ENCODE assay signal across 17 cellular contexts in the genomic region with DNA sequence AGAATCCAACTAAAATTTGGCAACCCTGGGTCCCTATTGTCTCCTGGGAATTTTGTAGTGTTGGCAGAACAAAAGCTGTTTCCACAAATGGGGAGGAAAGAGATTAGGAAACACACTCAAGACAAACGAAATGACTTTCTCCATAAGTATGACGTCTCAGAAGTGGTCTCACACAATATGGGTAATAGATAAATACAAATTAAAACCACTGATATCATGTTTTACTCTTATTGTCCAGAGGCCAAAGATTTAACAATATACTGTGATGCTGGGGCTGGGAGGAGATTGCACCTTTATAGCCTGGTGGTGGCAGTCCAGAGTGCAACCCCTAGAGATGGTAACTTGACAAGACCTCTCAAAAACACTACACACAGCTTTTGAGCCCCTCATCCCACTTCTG. TPM values are rescaled to one million over a fixed set of nuclear protein-coding genes. Genes with fewer than 3 reads are reported as not detected.
DNase-seq lines count a peak whose midpoint lies in the region; ATAC-seq and TF ChIP-seq lines count a peak whose summit lies in the region.
"Had no signal": no experiment of that assay in that cellular context is flagged by ENCODE, and none has a peak within 500 bp of the region (broad histone marks: within the 10 kb centered on the region; RNA-seq: fewer than 3 reads in every experiment).

No MANE protein-coding gene starts in this region.

- no peak overlapping the region for H3K4me2 ChIP-seq in DND-41 (ENCODE audit: insufficient read depth, low read length)

- POLR2A ChIA-PET in CD8-positive, alpha-beta T cell (lab: Charles Lee) = no interaction called here

- H3K9ac ChIP-seq in DND-41 (ENCODE audit: low read depth, low read length) = no peak overlapping the region

- H3K36me3 ChIP-seq in DND-41 (ENCODE audit: insufficient read depth, low read length) (peaks cover 80% of the 10 kb centered on the region), psoas muscle (ENCODE audit: insufficient read depth in 1 of 2, low read depth in 1 of 2) (peaks cover 3 to 47% of the 10 kb centered on the region in 2 donors)
- H3K36me3 ChIP-seq in CD8-positive, alpha-beta T cell (ENCODE audit: insufficient read depth, low read length) = peaks cover 43% of the 10 kb centered on the region

- H3K27ac Mint-ChIP-seq in T-helper 17 cell = peak overlapping the region; percentile 67
- no peak overlapping the region for H3K27ac Mint-ChIP-seq in CD8-positive, alpha-beta T cell
- no peak overlapping the region for H3K27ac Mint-ChIP-seq in activated CD8-positive, alpha-beta memory T cell treated with anti-CD3 and anti-CD28 coated beads, Interleukin-2, amount 10 ng/mL, durations not matched to agents 7 days and 5 days
- H3K27ac Mint-ChIP-seq: immature natural killer cell, mesothelial cell of epicardium had no signal

- no peak overlapping the region for H2AFZ ChIP-seq in DND-41 (ENCODE audit: low read depth, low read length)

- H3K4me3 Mint-ChIP-seq in T-helper 17 cell = no peak overlapping the region
- no peak overlapping the region for H3K4me3 Mint-ChIP-seq in CD8-positive, alpha-beta T cell
- H3K4me3 Mint-ChIP-seq in activated CD8-positive, alpha-beta memory T cell treated with anti-CD3 and anti-CD28 coated beads, Interleukin-2, amount 10 ng/mL, durations not matched to agents 7 days and 5 days = no peak overlapping the region
- H3K4me3 Mint-ChIP-seq: effector memory CD8-positive, alpha-beta T cell; immature natural killer cell; mesothelial cell of epicardium had no signal

- peaks cover 43% of the 10 kb centered on the region for H3K4me1 Mint-ChIP-seq in T-helper 17 cell
- peaks cover 71% of the 10 kb centered on the region for H3K4me1 Mint-ChIP-seq in CD8-positive, alpha-beta T cell (ENCODE audit: low read depth)
- H3K4me1 Mint-ChIP-seq in activated CD8-positive, alpha-beta memory T cell treated with anti-CD3 and anti-CD28 coated beads, Interleukin-2, amount 10 ng/mL, durations not matched to agents 7 days and 5 days = peaks cover 79% of the 10 kb centered on the region

- ATAC-seq in DND-41 (ENCODE audit: insufficient read depth, low read depth) (no peak), T-helper 17 cell (no peak), foreskin keratinocyte (no peak), psoas muscle (peak in 1 of 4 donors; percentile 3), GM19395 (IDR thresholded peaks at IDR 0.05; ENCODE audit: unreplicated experiment) (no peak)
- no peak for ATAC-seq in CD8-positive, alpha-beta T cell
- no peak for ATAC-seq in activated CD8-positive, alpha-beta memory T cell treated with anti-CD3 and anti-CD28 coated beads, Interleukin-2, amount 10 ng/mL, durations not matched to agents 7 days and 5 days
- ATAC-seq: effector memory CD8-positive, alpha-beta T cell; upper lobe of right lung had no signal

- H3K4me3 ChIP-seq in DND-41 (ENCODE audit: low read depth in 1 of 2, low read length in 2 of 2) = no peak overlapping the region
- H3K4me3 ChIP-seq in psoas muscle = no peak overlapping the region
- H3K4me3 ChIP-seq in CD8-positive, alpha-beta T cell (ENCODE audit: low read depth, low read length) = no peak overlapping the region
- H3K4me3 ChIP-seq: SJCRH30, upper lobe of right lung had no signal

- peaks cover 5% of the 10 kb centered on the region for H3K36me3 Mint-ChIP-seq in T-helper 17 cell (ENCODE audit: low read depth)
- peaks cover 89% of the 10 kb centered on the region for H3K36me3 Mint-ChIP-seq in CD8-positive, alpha-beta T cell
- peaks cover 52% of the 10 kb centered on the region for H3K36me3 Mint-ChIP-seq in activated CD8-positive, alpha-beta memory T cell treated with anti-CD3 and anti-CD28 coated beads, Interleukin-2, amount 10 ng/mL, durations not matched to agents 7 days and 5 days

- H3K27me3 ChIP-seq in DND-41 (ENCODE audit: insufficient read depth, low read length, poor library complexity) (no peaks in the 10 kb centered on the region), foreskin keratinocyte (no peaks in the 10 kb centered on the region), psoas muscle (ENCODE audit: insufficient read depth in 3 of 3, low read length in 2 of 3) (no peaks in the 10 kb centered on the region)
- no peaks in the 10 kb centered on the region for H3K27me3 ChIP-seq in CD8-positive, alpha-beta T cell (ENCODE audit: insufficient read depth, low read length)
- H3K27me3 ChIP-seq: SJCRH30, upper lobe of right lung had no signal

- WGBS in psoas muscle, 3 donors = 58 to 69% (median 66%) methylated on average over 2 of the region's 2 CpGs

- no peak overlapping the region for H3K27ac ChIP-seq in DND-41 (ENCODE audit: low read length)
- H3K27ac ChIP-seq in foreskin keratinocyte = no peak overlapping the region
- H3K27ac ChIP-seq in psoas muscle = peak overlapping the region; percentile 56
- H3K27ac ChIP-seq in CD8-positive, alpha-beta T cell (ENCODE audit: low read depth, low read length) = no peak overlapping the region
- H3K27ac ChIP-seq: SJCRH30, upper lobe of right lung had no signal

- TF ChIP-seq CTCF in DND-41 (IDR thresholded peaks at IDR 0.05; ENCODE audit: borderline replicate concordance, extremely low read depth, low read length, poor library complexity, severe bottlenecking) (peak; percentile 10), foreskin keratinocyte (conservative IDR thresholded peaks at IDR 0.05) (peak; percentile 6), psoas muscle (IDR thresholded peaks at IDR 0.05) (peak; percentile 4)
- no peak for TF ChIP-seq CTCF in CD8-positive, alpha-beta T cell (IDR thresholded peaks at IDR 0.05)

- H3K9me3 Mint-ChIP-seq in CD8-positive, alpha-beta T cell = no peaks in the 10 kb centered on the region
- no peaks in the 10 kb centered on the region for H3K9me3 Mint-ChIP-seq in activated CD8-positive, alpha-beta memory T cell treated with anti-CD3 and anti-CD28 coated beads, Interleukin-2, amount 10 ng/mL, durations not matched to agents 7 days and 5 days (ENCODE audit: low read depth)
- H3K9me3 Mint-ChIP-seq: effector memory CD8-positive, alpha-beta T cell; immature natural killer cell; mesothelial cell of epicardium had no signal

- peaks cover 79% of the 10 kb centered on the region for H3K79me2 ChIP-seq in DND-41 (ENCODE audit: insufficient read depth, low read length)

- DNase-seq in DND-41 (no peak), T-helper 17 cell (no peak), foreskin keratinocyte (no peak), psoas muscle (no peak), NCI-H1694 treated with DMSO at 0.1 percent for 48 hours (lab: John Stamatoyannopoulos, UW) (no peak)
- DNase-seq in CD8-positive, alpha-beta T cell = no peak
- DNase-seq in activated CD8-positive, alpha-beta memory T cell treated with anti-CD3 and anti-CD28 coated beads, Interleukin-2, amount 10 ng/mL, durations not matched to agents 7 days and 5 days = no peak
- DNase-seq: DMS153; effector memory CD8-positive, alpha-beta T cell; immature natural killer cell; KG1; NCI-H1436; SJCRH30; stimulated activated CD4-positive, alpha-beta T cell treated with anti-CD3 and anti-CD28 coated beads, Interleukin-4, amount 100 ng/mL, for 4 hours; upper lobe of right lung had no signal

- CTCF ChIA-PET in CD8-positive, alpha-beta T cell (lab: Charles Lee) = no interaction called here
- CTCF ChIA-PET in activated CD8-positive, alpha-beta memory T cell treated with anti-CD3 and anti-CD28 coated beads, Interleukin-2, amount 10 ng/mL, durations not matched to agents 7 days and 5 days (lab: Charles Lee) = interaction anchor here (1.5 kb wide), 1 partner anchor 16 kb away, joined by 4 read pairs; no protein-coding TSS in a partner anchor

- intact Hi-C loops in psoas muscle (cut with DNase I) = loop anchor here (5.0 kb wide), 1 partner anchor 37 kb away; no protein-coding TSS in a partner anchor
- intact Hi-C loops in CD8-positive, alpha-beta T cell (cut with DNase I, micrococcal nuclease) = no loop called here

- H3K4me1 ChIP-seq in DND-41 (ENCODE audit: insufficient read depth, low read length) (no peaks in the 10 kb centered on the region), foreskin keratinocyte (peaks cover 31% of the 10 kb centered on the region), psoas muscle (peaks cover 71% of the 10 kb centered on the region)
- H3K4me1 ChIP-seq in CD8-positive, alpha-beta T cell (ENCODE audit: insufficient read depth, low read length) = peaks cover 44% of the 10 kb centered on the region

- H3K27me3 Mint-ChIP-seq in T-helper 17 cell = no peaks in the 10 kb centered on the region
- no peaks in the 10 kb centered on the region for H3K27me3 Mint-ChIP-seq in CD8-positive, alpha-beta T cell (ENCODE audit: low read depth)
- H3K27me3 Mint-ChIP-seq in activated CD8-positive, alpha-beta memory T cell treated with anti-CD3 and anti-CD28 coated beads, Interleukin-2, amount 10 ng/mL, durations not matched to agents 7 days and 5 days = no peaks in the 10 kb centered on the region
- H3K27me3 Mint-ChIP-seq: effector memory CD8-positive, alpha-beta T cell had no signal

- peaks cover 73% of the 10 kb centered on the region for H4K20me1 ChIP-seq in DND-41 (ENCODE audit: insufficient read depth, low read length)

- H3K9me3 ChIP-seq in DND-41 (ENCODE audit: insufficient read depth, low read length, severe bottlenecking) (no peaks in the 10 kb centered on the region), T-helper 17 cell (ENCODE audit: control insufficient read depth, low read length, poor library complexity, severe bottlenecking) (no peaks in the 10 kb centered on the region), psoas muscle (no peaks in the 10 kb centered on the region)
- no peaks in the 10 kb centered on the region for H3K9me3 ChIP-seq in CD8-positive, alpha-beta T cell (ENCODE audit: low read length)
- H3K9me3 ChIP-seq: SJCRH30, upper lobe of right lung had no signal

RNA-seq across cellular contexts. Expression of a gene that starts 18.6 kb away (rescaled TPM):
- total RNA-seq in T-helper 17 cell = 100 to 1,000 TPM in 1 of 2 donors, 10 to 100 TPM in 1; 77.9 to 113 TPM
- 316 and 364 TPM in 2 replicates for total RNA-seq in foreskin keratinocyte
- 526 and 553 TPM in 2 replicates for polyA plus RNA-seq in foreskin keratinocyte
- total RNA-seq in psoas muscle = 100 to 1,000 TPM in 2 of 4 donors, 10 to 100 TPM in 2; 78.4 to 166 (median 98.2) TPM
- 100 to 1,000 TPM in 2 of 3 donors, 10 to 100 TPM in 1; 86.8 to 503 (median 141) TPM for polyA plus RNA-seq in psoas muscle
- total RNA-seq in CD8-positive, alpha-beta T cell = 10 to 100 TPM; 34.0 to 36.8 TPM
- total RNA-seq in activated CD8-positive, alpha-beta memory T cell treated with anti-CD3 and anti-CD28 coated beads, Interleukin-2, amount 10 ng/mL, durations not matched to agents 7 days and 5 days = 100 to 1,000 TPM; 247 to 273 TPM

RNA-seq across cellular contexts. Expression of a gene that starts 45.3 kb away (rescaled TPM):
- total RNA-seq in T-helper 17 cell (1 to 10 TPM; 1.2 to 2.3 TPM), foreskin keratinocyte (2.9 and 5.3 TPM in 2 replicates), psoas muscle (1 to 10 TPM; 1.6 to 3.2 (median 1.9) TPM)
- polyA plus RNA-seq in foreskin keratinocyte (3.8 and 6.3 TPM in 2 replicates), psoas muscle (10 to 100 TPM in 1 of 3 donors, 1 to 10 TPM in 2; 1.9 to 10.5 (median 2.2) TPM)
- total RNA-seq in CD8-positive, alpha-beta T cell = 1 to 10 TPM; 1.2 TPM
- total RNA-seq in activated CD8-positive, alpha-beta memory T cell treated with anti-CD3 and anti-CD28 coated beads, Interleukin-2, amount 10 ng/mL, durations not matched to agents 7 days and 5 days = 1 to 10 TPM; 2.1 to 4.3 TPM

Comparison
In these comparisons a context has a peak if more than half of its experiments do, and no peak if none do; other contexts are left out.
1. intact Hi-C loops: an anchor here in psoas muscle (5.0 kb wide); none called in CD8-positive, alpha-beta T cell.